In the genomic region with DNA sequence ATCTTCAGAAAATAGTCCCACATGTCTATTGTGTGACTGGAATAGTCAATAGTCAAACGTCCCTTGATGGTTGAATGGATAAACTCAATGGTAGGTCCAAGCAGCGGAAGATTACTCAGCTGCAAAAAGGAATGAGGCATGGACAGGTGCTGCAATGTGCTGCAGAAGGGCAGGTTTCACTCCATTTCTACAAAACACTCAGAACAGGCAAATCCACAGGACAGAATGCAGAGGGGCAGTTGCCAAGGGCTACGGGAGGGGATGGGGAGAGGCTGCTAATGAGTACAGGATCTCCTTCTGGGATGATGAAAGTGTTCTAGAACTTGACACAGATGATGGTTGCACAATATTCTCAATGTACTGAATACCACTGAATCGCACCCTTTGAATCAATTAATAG, we compare ENCODE assay signal across 22 cellular contexts.
"Had no signal": no experiment of that assay in that cellular context is flagged by ENCODE, and none has a peak within 500 bp of the region (broad histone marks: within the 10 kb centered on the region; RNA-seq: fewer than 3 reads in every experiment).

No MANE protein-coding gene starts in this region.

- DNase-seq: Karpas-422, KG1, MG63, NCI-H1092 treated with DMSO at 0.1 percent for 48 hours, NCI-H1436, NCI-H187, NCI-H2029, NCI-H2081 treated with DMSO at 0.1 percent for 48 hours, NCI-H2171, NCI-H226, NCI-H446, NCI-H510A, NCI-H524 treated with DMSO at 0.1 percent for 48 hours, NCI-H69, NCI-H774, PC-3, SHP77, SK-N-SH, SW 1271, T-cell had no signal

- ATAC-seq: Panc1, PC-3, T-cell had no signal

- H3K9me3 ChIP-seq: MG63, SK-N-SH had no signal

- H3K4me3 ChIP-seq: MG63 had no signal

- H3K4me3 Mint-ChIP-seq: T-cell had no signal

- H3K4me1 Mint-ChIP-seq: T-cell had no signal

- H3K36me3 ChIP-seq: MG63 had no signal

- H3K27ac Mint-ChIP-seq: T-cell had no signal

- H3K4me2 ChIP-seq: SK-N-SH had no signal

- H3K27ac ChIP-seq: RWPE1 had no signal

- H3K9ac ChIP-seq: SK-N-SH had no signal

- H3K36me3 Mint-ChIP-seq: T-cell had no signal
